Comparison of ENCODE assay signal across 14 cellular contexts in genomic region chr15:58260911-58261267, GRCh38.
DNase-seq lines count a peak whose midpoint lies in the region; ATAC-seq, FAIRE-seq and TF ChIP-seq lines count a peak whose summit lies in the region.
"Had no signal": no experiment of that assay in that cellular context is flagged by ENCODE, and none has a peak within 500 bp of the region (broad histone marks: within the 10 kb centered on the region; RNA-seq: fewer than 3 reads in every experiment).

No MANE protein-coding gene starts in this region.

- H3K27ac Mint-ChIP-seq in CD8-positive, alpha-beta memory T cell: no peak overlapping the region
- H3K27ac Mint-ChIP-seq: activated naive CD8-positive, alpha-beta T cell; nephron progenitor cell had no signal

- peak; percentile 7 for ATAC-seq in left lobe of liver
- ATAC-seq: GM12878 had no signal

- H3K9me3 ChIP-seq in CD8-positive, alpha-beta memory T cell (ENCODE audit: low read length): no peaks in the 10 kb centered on the region

- H3K27me3 ChIP-seq in bronchial epithelial cell (ENCODE audit: control insufficient read depth, insufficient read depth, low read length): no peaks in the 10 kb centered on the region
- H3K27me3 ChIP-seq in CD8-positive, alpha-beta memory T cell (ENCODE audit: insufficient read depth, low read length, poor library complexity, severe bottlenecking): no peaks in the 10 kb centered on the region

- peaks cover 10 to 28% of the 10 kb centered on the region in 2 donors for H3K27me3 Mint-ChIP-seq in CD8-positive, alpha-beta memory T cell
- H3K27me3 Mint-ChIP-seq: activated naive CD8-positive, alpha-beta T cell had no signal

- FAIRE-seq in bronchial epithelial cell (lab: Jason Lieb, UNC): peak; percentile 95
- FAIRE-seq: GM12878 had no signal

- H3K4me1 Mint-ChIP-seq in CD8-positive, alpha-beta memory T cell: peaks cover 0 to 8% (median 2%) of the 10 kb centered on the region in 3 donors

- DNase-seq in DMS79 (lab: John Stamatoyannopoulos, UW): peak; percentile 90
- peak; percentile 86 for DNase-seq in NCI-H2029 (lab: John Stamatoyannopoulos, UW)
- DNase-seq in bronchial epithelial cell (ENCODE audit: low read depth): peak; percentile 86
- DNase-seq in left lobe of liver (ENCODE audit: low spot score): no peak
- DNase-seq in SHP77 (lab: John Stamatoyannopoulos, UW): no peak
- no peak for DNase-seq in CD8-positive, alpha-beta memory T cell
- no peak for DNase-seq in cortex of kidney (lab: John Stamatoyannopoulos, UW)
- no peak for DNase-seq in NCI-H2081 treated with DMSO at 0.1 percent for 48 hours (lab: John Stamatoyannopoulos, UW)
- DNase-seq: activated CD4-positive, alpha-beta T cell treated with anti-CD3 and anti-CD28 coated beads, Interleukin-2, amount 50 U/mL, for 4 hours; dermis blood vessel endothelial cell; nephron progenitor cell; stimulated activated naive CD4-positive, alpha-beta T cell had no signal

- no peak for TF ChIP-seq CTCF in bronchial epithelial cell (IDR thresholded peaks at IDR 0.05; ENCODE audit: insufficient read depth, low read length, severe bottlenecking)

- H3K4me3 ChIP-seq in bronchial epithelial cell (ENCODE audit: low read depth, low read length): no peak overlapping the region
- H3K4me3 ChIP-seq in CD8-positive, alpha-beta memory T cell (ENCODE audit: low read length): no peak overlapping the region
- H3K4me3 ChIP-seq: GM12878 had no signal

- H3K4me1 ChIP-seq in CD8-positive, alpha-beta memory T cell (ENCODE audit: insufficient read depth, low read length): peaks cover 5% of the 10 kb centered on the region

- POLR2A ChIA-PET in CD8-positive, alpha-beta memory T cell (lab: Charles Lee): no interaction called here

- no peaks in the 10 kb centered on the region for H3K9me3 Mint-ChIP-seq in CD8-positive, alpha-beta memory T cell

- H3K4me3 Mint-ChIP-seq in CD8-positive, alpha-beta memory T cell: no peak overlapping the region
- H3K4me3 Mint-ChIP-seq: activated naive CD8-positive, alpha-beta T cell; nephron progenitor cell had no signal

- H3K27ac ChIP-seq in CD8-positive, alpha-beta memory T cell (ENCODE audit: low read depth, low read length): no peak overlapping the region

- CTCF ChIA-PET in CD8-positive, alpha-beta memory T cell (lab: Charles Lee): no interaction called here

- H3K36me3 ChIP-seq in bronchial epithelial cell (ENCODE audit: control insufficient read depth, insufficient read depth, low read length): no peaks in the 10 kb centered on the region
- H3K36me3 ChIP-seq in CD8-positive, alpha-beta memory T cell (ENCODE audit: insufficient read depth, low read length): no peaks in the 10 kb centered on the region

- H3K36me3 Mint-ChIP-seq in CD8-positive, alpha-beta memory T cell: no peaks in the 10 kb centered on the region
- H3K36me3 Mint-ChIP-seq: activated naive CD8-positive, alpha-beta T cell had no signal

Comparison
In these comparisons a context has a peak if more than half of its experiments do, and no peak if none do; other contexts are left out.
1. DNase-seq: peak in DMS79 (single experiment), NCI-H2029 (single experiment) and bronchial epithelial cell (single experiment); none in left lobe of liver (single experiment), SHP77 (0 of 2), CD8-positive, alpha-beta memory T cell (0 of 5), cortex of kidney (single experiment) and NCI-H2081 treated with DMSO at 0.1 percent for 48 hours (single experiment).